Comparison of ENCODE assay signal across 1 cellular context in the genomic region with DNA sequence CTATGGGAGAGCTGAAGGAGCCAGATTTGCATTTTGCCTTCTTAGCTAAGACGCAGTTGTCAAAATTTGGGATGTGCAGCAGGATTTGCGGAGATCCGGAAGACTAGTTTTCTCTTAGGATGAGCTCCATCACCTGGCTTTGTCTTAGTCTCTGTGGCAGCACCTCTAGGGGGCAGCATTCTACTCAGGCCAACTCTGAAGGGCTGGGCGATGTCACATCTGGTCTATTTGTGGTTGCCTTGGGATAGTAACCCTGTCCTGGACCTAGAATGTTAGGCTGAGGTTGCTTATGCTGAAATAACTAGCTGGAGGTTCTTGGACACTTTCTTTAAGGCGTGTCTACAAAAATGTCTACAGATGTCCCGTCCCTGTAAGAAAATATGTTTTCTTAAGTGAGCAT.
TF ChIP-seq lines count a peak whose summit lies in the region.

No MANE protein-coding gene starts in this region.

TF ChIP-seq in H1, 55 proteins besides CTCF, POLR2A, EP300 and RAD21:
- TF ChIP-seq, protein P1, sequence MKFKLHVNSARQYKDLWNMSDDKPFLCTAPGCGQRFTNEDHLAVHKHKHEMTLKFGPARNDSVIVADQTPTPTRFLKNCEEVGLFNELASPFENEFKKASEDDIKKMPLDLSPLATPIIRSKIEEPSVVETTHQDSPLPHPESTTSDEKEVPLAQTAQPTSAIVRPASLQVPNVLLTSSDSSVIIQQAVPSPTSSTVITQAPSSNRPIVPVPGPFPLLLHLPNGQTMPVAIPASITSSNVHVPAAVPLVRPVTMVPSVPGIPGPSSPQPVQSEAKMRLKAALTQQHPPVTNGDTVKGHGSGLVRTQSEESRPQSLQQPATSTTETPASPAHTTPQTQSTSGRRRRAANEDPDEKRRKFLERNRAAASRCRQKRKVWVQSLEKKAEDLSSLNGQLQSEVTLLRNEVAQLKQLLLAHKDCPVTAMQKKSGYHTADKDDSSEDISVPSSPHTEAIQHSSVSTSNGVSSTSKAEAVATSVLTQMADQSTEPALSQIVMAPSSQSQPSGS (IDR thresholded peaks at IDR 0.05; ENCODE audit: low read length): peak; percentile 57; the same call in 1 of the 2 replicates
- TF ChIP-seq JUN (IDR thresholded peaks at IDR 0.05; ENCODE audit: low read depth, low read length): no peak
